Comparison of ENCODE assay signal across 8 cellular contexts in the genomic region with DNA sequence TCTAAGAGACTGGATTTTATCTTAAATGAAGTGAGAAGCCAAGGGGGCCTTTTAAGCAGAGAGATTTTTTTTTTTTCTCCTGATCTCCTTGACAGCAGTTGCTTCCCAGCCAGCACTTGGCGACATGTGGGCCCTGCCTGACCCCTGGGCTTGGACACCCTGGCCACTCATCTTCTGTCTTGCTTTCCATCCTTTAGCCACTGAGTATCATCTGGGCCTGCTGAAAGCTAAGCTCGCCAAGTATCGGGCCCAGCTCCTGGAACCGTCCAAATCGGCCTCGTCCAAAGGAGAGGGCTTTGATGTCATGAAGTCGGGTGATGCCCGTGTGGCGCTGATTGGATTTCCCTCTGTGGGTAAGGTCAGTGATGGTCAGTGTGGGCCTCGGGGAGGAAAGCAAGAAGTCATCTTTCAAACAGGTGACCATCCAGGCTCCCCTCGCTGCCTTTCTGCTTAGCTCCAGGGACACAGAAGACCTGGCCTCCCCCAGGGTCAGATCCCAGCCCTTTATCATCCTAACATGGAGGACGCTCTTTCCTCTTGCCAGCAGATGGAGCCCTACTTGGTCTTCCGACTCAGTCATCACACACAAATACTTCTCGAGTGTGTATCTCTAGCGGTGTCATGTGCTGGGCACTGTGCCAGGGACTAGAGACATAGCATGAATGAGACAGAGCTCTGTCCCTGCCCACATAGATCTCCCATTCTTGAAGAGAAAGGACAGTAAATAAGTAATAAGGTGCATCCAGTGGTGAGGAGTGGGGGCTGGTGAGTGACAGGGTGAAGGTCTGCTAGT. TPM values are rescaled to one million over a fixed set of nuclear protein-coding genes. Genes with fewer than 3 reads are reported as not detected.
DNase-seq lines count a peak whose midpoint lies in the region; ATAC-seq, FAIRE-seq and TF ChIP-seq lines count a peak whose summit lies in the region.

No MANE protein-coding gene starts in this region.

- TF ChIP-seq CTCF in H1 (IDR thresholded peaks at IDR 0.05; ENCODE audit: control extremely low read depth in 1 of 3, insufficient read depth in 1 of 3, low read depth in 1 of 3, low read length in 3 of 3) (peak; percentile 39 to 76 (median 55); a peak in 3 of 4 replicates), neural crest cell (conservative IDR thresholded peaks at IDR 0.05) (peak; percentile 51)

- ATAC-seq in GM21723 (IDR thresholded peaks at IDR 0.05; ENCODE audit: unreplicated experiment) = no peak

- H3K27me3 ChIP-seq in H1 (replicated peaks in 1 of 4; ENCODE audit: control insufficient read depth in 3 of 4, extremely low read depth in 1 of 4, insufficient read depth in 3 of 4, low read length in 3 of 4) = no peaks in the 10 kb centered on the region

- H2BK15ac ChIP-seq in H1 (ENCODE audit: low read length) = no peak overlapping the region

- H3K36me3 ChIP-seq in H1 (ENCODE audit: control insufficient read depth in 2 of 4, insufficient read depth in 4 of 4, low read length in 3 of 4) = peaks cover 9 to 40% (median 23%) of the 10 kb centered on the region in 4 experiments; a peak in 5 of 8 replicates

- H3K4me3 ChIP-seq in H1 (ENCODE audit: extremely low read depth in 1 of 4, insufficient read depth in 2 of 4, low read depth in 3 of 4, low read length in 4 of 4) = no peak overlapping the region

- no peaks in the 10 kb centered on the region for H3K27me3 Mint-ChIP-seq in activated CD4-positive, alpha-beta memory T cell treated with anti-CD3 and anti-CD28 coated beads for 36 hours
- no peaks in the 10 kb centered on the region for H3K27me3 Mint-ChIP-seq in activated CD4-positive, alpha-beta memory T cell treated with anti-CD3 and anti-CD28 coated beads, Interleukin-2, amount 10 ng/mL, durations not matched to agents 7 days and 5 days
- no peaks in the 10 kb centered on the region for H3K27me3 Mint-ChIP-seq in neural crest cell (ENCODE audit: low read depth)

- H3K14ac ChIP-seq in H1 (ENCODE audit: insufficient read length) = no peak overlapping the region

- no peak overlapping the region for H2BK20ac ChIP-seq in H1 (ENCODE audit: low read length)

- peaks cover 27% of the 10 kb centered on the region for H3K36me3 Mint-ChIP-seq in activated CD4-positive, alpha-beta memory T cell treated with anti-CD3 and anti-CD28 coated beads for 36 hours
- H3K36me3 Mint-ChIP-seq in activated CD4-positive, alpha-beta memory T cell treated with anti-CD3 and anti-CD28 coated beads, Interleukin-2, amount 10 ng/mL, durations not matched to agents 7 days and 5 days (ENCODE audit: low read depth) = peaks cover 39% of the 10 kb centered on the region
- H3K36me3 Mint-ChIP-seq in neural crest cell (ENCODE audit: low read depth) = peaks cover 6% of the 10 kb centered on the region

- H4K20me1 ChIP-seq in H1 (replicated peaks in 1 of 2; ENCODE audit: control insufficient read depth in 1 of 2, insufficient read depth in 2 of 2, low read length in 2 of 2) = peaks cover 2% of the 10 kb centered on the region in 2 experiments

- H3K9ac ChIP-seq in H1 (replicated peaks in 1 of 4; ENCODE audit: extremely low read depth in 1 of 4, low read depth in 3 of 4, low read length in 3 of 4) = no peak overlapping the region

- H3K4ac ChIP-seq in H1 (replicated peaks; ENCODE audit: insufficient read length, low read depth, low read length) = no peak overlapping the region

- TF ChIP-seq POLR2A in H1 (IDR thresholded peaks at IDR 0.05; ENCODE audit: control extremely low read depth in 1 of 2, low read depth in 2 of 2, low read length in 2 of 2) = no peak

- H3K23me2 ChIP-seq in H1 (ENCODE audit: low read depth, low read length) = 0 out of 2 replicates have a peak, but pooled peaks cover under 1% of the 10 kb centered on the region

- no peak overlapping the region for H3K4me3 Mint-ChIP-seq in activated CD4-positive, alpha-beta memory T cell treated with anti-CD3 and anti-CD28 coated beads for 36 hours
- H3K4me3 Mint-ChIP-seq in activated CD4-positive, alpha-beta memory T cell treated with anti-CD3 and anti-CD28 coated beads, Interleukin-2, amount 10 ng/mL, durations not matched to agents 7 days and 5 days = no peak overlapping the region
- no peak overlapping the region for H3K4me3 Mint-ChIP-seq in neural crest cell

- no peak overlapping the region for H3K23ac ChIP-seq in H1 (ENCODE audit: insufficient read length)

- peaks cover 20% of the 10 kb centered on the region for H3K4me1 Mint-ChIP-seq in activated CD4-positive, alpha-beta memory T cell treated with anti-CD3 and anti-CD28 coated beads for 36 hours (ENCODE audit: low read depth)
- H3K4me1 Mint-ChIP-seq in activated CD4-positive, alpha-beta memory T cell treated with anti-CD3 and anti-CD28 coated beads, Interleukin-2, amount 10 ng/mL, durations not matched to agents 7 days and 5 days = peaks cover 21% of the 10 kb centered on the region
- peaks cover 6% of the 10 kb centered on the region for H3K4me1 Mint-ChIP-seq in neural crest cell

- no peak overlapping the region for H3K18ac ChIP-seq in H1 (ENCODE audit: extremely low read depth, low read length)

- H2BK120ac ChIP-seq in H1 (replicated peaks; ENCODE audit: low read depth, low read length) = no peak overlapping the region

- H2AFZ ChIP-seq in H1 (ENCODE audit: low read length) = no peak overlapping the region

- no peak for TF ChIP-seq EP300 in H1 (IDR thresholded peaks at IDR 0.05; ENCODE audit: borderline replicate concordance in 1 of 2, low read depth in 2 of 2, low read length in 2 of 2)

- CTCF ChIA-PET in activated CD4-positive, alpha-beta memory T cell treated with anti-CD3 and anti-CD28 coated beads for 36 hours (lab: Charles Lee) = no interaction called here
- CTCF ChIA-PET in activated CD4-positive, alpha-beta memory T cell treated with anti-CD3 and anti-CD28 coated beads, Interleukin-2, amount 10 ng/mL, durations not matched to agents 7 days and 5 days (lab: Charles Lee) = interaction anchor here (0.9 kb wide), 1 partner anchor 44 kb away, joined by 3 read pairs; no protein-coding TSS in a partner anchor
- CTCF ChIA-PET in H1 (lab: Charles Lee; ENCODE audit: partially characterized antibody) = interaction anchor here (0.6 to 2.1 kb wide), 14 partner anchors 10 to 99 kb away, joined by 3 to 18 read pairs (median 4); no protein-coding TSS in a partner anchor

- H3K27ac ChIP-seq in H1 (ENCODE audit: low read depth, low read length) = no peak overlapping the region

- no peak overlapping the region for H2BK5ac ChIP-seq in H1 (ENCODE audit: low read depth, low read length)

- H3K9me3 Mint-ChIP-seq in activated CD4-positive, alpha-beta memory T cell treated with anti-CD3 and anti-CD28 coated beads for 36 hours = no peaks in the 10 kb centered on the region
- H3K9me3 Mint-ChIP-seq in activated CD4-positive, alpha-beta memory T cell treated with anti-CD3 and anti-CD28 coated beads, Interleukin-2, amount 10 ng/mL, durations not matched to agents 7 days and 5 days = no peaks in the 10 kb centered on the region
- no peaks in the 10 kb centered on the region for H3K9me3 Mint-ChIP-seq in neural crest cell

- no peak overlapping the region for H4K5ac ChIP-seq in H1 (ENCODE audit: insufficient read length, low read depth, low read length)

- peaks cover under 1 to 3% (median 1%) of the 10 kb centered on the region in 4 experiments; a peak in 4 of 7 replicates for H3K4me1 ChIP-seq in H1 (replicated peaks in 1 of 4; ENCODE audit: control insufficient read depth in 3 of 4, insufficient read depth in 4 of 4, low read length in 3 of 4)

- no peak overlapping the region for H2AK5ac ChIP-seq in H1 (ENCODE audit: low read depth, low read length)

- H3K79me2 ChIP-seq in H1 (ENCODE audit: control insufficient read depth in 1 of 2, insufficient read depth in 2 of 2, low read length in 2 of 2) = peaks cover under 1 to 10% of the 10 kb centered on the region in 2 experiments; a peak in 3 of 4 replicates

- DNase-seq in activated CD4-positive, alpha-beta memory T cell treated with anti-CD3 and anti-CD28 coated beads for 36 hours = peak; percentile 47
- DNase-seq in activated CD4-positive, alpha-beta memory T cell treated with anti-CD3 and anti-CD28 coated beads, Interleukin-2, amount 10 ng/mL, durations not matched to agents 7 days and 5 days = no peak
- DNase-seq in NCI-H2171 (lab: John Stamatoyannopoulos, UW) (peak; percentile 28), H1 (ENCODE audit: low read depth in 1 of 2, low spot score in 2 of 2) (no peak), neural crest cell (ENCODE audit: low read depth, low spot score) (no peak), SK-N-DZ (ENCODE audit: low spot score) (no peak)
- no peak for DNase-seq in effector CD8-positive, alpha-beta T cell (lab: John Stamatoyannopoulos, UW)

- H4K91ac ChIP-seq in H1 (replicated peaks; ENCODE audit: insufficient read length, low read length) = no peak overlapping the region

- no peak overlapping the region; the same call in 1 of the 2 replicates for H4K8ac ChIP-seq in H1 (ENCODE audit: extremely low read depth, insufficient read depth, low read length)

- H3K9me3 ChIP-seq in H1 (ENCODE audit: insufficient read depth in 2 of 2, low read depth in 1 of 2, low read length in 1 of 2) = no peaks in the 10 kb centered on the region

- peak in 1 of 2 experiments; percentile 45; a peak in 2 of 4 replicates for TF ChIP-seq RAD21 in H1 (IDR thresholded peaks at IDR 0.05 in 1 of 2, conservative IDR thresholded peaks at IDR 0.05 in 1 of 2; ENCODE audit: low read depth in 2 of 2, low read length in 2 of 2)

- POLR2A ChIA-PET in activated CD4-positive, alpha-beta memory T cell treated with anti-CD3 and anti-CD28 coated beads for 36 hours (lab: Charles Lee) = no interaction called here
- POLR2A ChIA-PET in activated CD4-positive, alpha-beta memory T cell treated with anti-CD3 and anti-CD28 coated beads, Interleukin-2, amount 10 ng/mL, durations not matched to agents 7 days and 5 days (lab: Charles Lee) = no interaction called here
- POLR2A ChIA-PET in H1 (lab: Charles Lee; ENCODE audit: partially characterized antibody) = interaction anchor here (0.9 to 1.5 kb wide), 6 partner anchors 9 to 92 kb away, joined by 3 to 5 read pairs (median 4); no protein-coding TSS in a partner anchor

- no peak overlapping the region for H3K27ac Mint-ChIP-seq in activated CD4-positive, alpha-beta memory T cell treated with anti-CD3 and anti-CD28 coated beads for 36 hours
- H3K27ac Mint-ChIP-seq in activated CD4-positive, alpha-beta memory T cell treated with anti-CD3 and anti-CD28 coated beads, Interleukin-2, amount 10 ng/mL, durations not matched to agents 7 days and 5 days = no peak overlapping the region
- no peak overlapping the region for H3K27ac Mint-ChIP-seq in neural crest cell (ENCODE audit: unreplicated experiment)

- no peak overlapping the region for H2BK12ac ChIP-seq in H1 (ENCODE audit: low read depth, low read length)

- H3K4me2 ChIP-seq in H1 (ENCODE audit: insufficient read depth in 1 of 2, low read depth in 2 of 2, low read length in 2 of 2) = no peak overlapping the region

- H3K79me1 ChIP-seq in H1 (ENCODE audit: low read depth, low read length) = peaks cover 3% of the 10 kb centered on the region

- intact Hi-C loops in activated CD4-positive, alpha-beta memory T cell treated with anti-CD3 and anti-CD28 coated beads for 36 hours (cut with micrococcal nuclease) = no loop called here

- H3K56ac ChIP-seq in H1 (replicated peaks; ENCODE audit: insufficient read length, low read depth, low read length) = no peak overlapping the region

- 93% methylated on average over 15 of the region's 15 CpGs; no CpG with 5 or more reads in 1 of the 2 experiments for whole genome bisulfite sequencing in H1 (ENCODE audit: extremely low coverage in 1 of 2, insufficient coverage in 1 of 2, insufficient read length in 1 of 2, insufficient replicate concordance in 2 of 2, low coverage in 1 of 2, low lambda C conversion rate in 2 of 2, missing lambda C conversion rate in 1 of 2), 2 experiments

- no peak for FAIRE-seq in H1 (lab: Jason Lieb, UNC)

RNA-seq across cellular contexts. Expression of gene DRG2, which starts 6.1 kb away (rescaled TPM):
- 10 to 100 TPM; 37.7 to 39.3 TPM for total RNA-seq in activated CD4-positive, alpha-beta memory T cell treated with anti-CD3 and anti-CD28 coated beads for 36 hours
- total RNA-seq in activated CD4-positive, alpha-beta memory T cell treated with anti-CD3 and anti-CD28 coated beads, Interleukin-2, amount 10 ng/mL, durations not matched to agents 7 days and 5 days = 10 to 100 TPM; 46.3 to 46.5 TPM
- total RNA-seq in H1 (2021; fragmentation: NEBNext Ultra II Directional; extraction: Animal tissue kit (Norgen Biotek cat#: 25700)) = 44.6 and 50.1 TPM in 2 replicates
- polyA plus RNA-seq in H1 (2011; rRNA removed) = 47.8 and 57.5 TPM in 2 replicates
- 53.2 TPM for polyA plus RNA-seq in H1 (2011; cell fraction: cytosol; rRNA removed)
- 84.6 TPM for polyA plus RNA-seq in H1 (2011; cell fraction: nucleus; rRNA removed)
- polyA plus RNA-seq in H1 (2012, experiment 1 of 2) = 45.5 to 54.2 TPM (median 52.2 TPM) in 4 replicates
- polyA plus RNA-seq in H1 (2012, experiment 2 of 2) = 67.7 TPM
- 29.2 TPM for polyA plus RNA-seq in H1 (2013, experiment 1 of 2)
- polyA plus RNA-seq in H1 (2013, experiment 2 of 2) = 27.1 TPM
- 45.4 and 60.9 TPM in 2 replicates for polyA minus RNA-seq in H1 (2011; rRNA and poly(A)+ RNA removed)
- polyA minus RNA-seq in H1 (2011; cell fraction: cytosol; rRNA and poly(A)+ RNA removed) = 29.4 TPM
- polyA minus RNA-seq in H1 (2011; cell fraction: nucleus; rRNA and poly(A)+ RNA removed) = 70.4 TPM
- 40.3 and 41.5 TPM in 2 replicates for total RNA-seq in neural crest cell
- 81.0 and 85.6 TPM in 2 replicates for polyA plus RNA-seq in SK-N-DZ (2014; cell fraction: cytosol; rRNA removed)
- 173 and 206 TPM in 2 replicates for polyA plus RNA-seq in SK-N-DZ (2014; cell fraction: nucleus; rRNA removed)

RNA-seq across cellular contexts. Expression of gene MYO15A, which starts 14.7 kb away (rescaled TPM):
- total RNA-seq in activated CD4-positive, alpha-beta memory T cell treated with anti-CD3 and anti-CD28 coated beads for 36 hours = 1 to 10 TPM in 1 of 2 experiments, under 1 TPM in 1; 0.78 to 1.3 TPM
- total RNA-seq in activated CD4-positive, alpha-beta memory T cell treated with anti-CD3 and anti-CD28 coated beads, Interleukin-2, amount 10 ng/mL, durations not matched to agents 7 days and 5 days = under 1 TPM; 0.30 to 0.60 TPM
- 1.5 and 1.6 TPM in 2 replicates for total RNA-seq in H1 (2021; fragmentation: NEBNext Ultra II Directional; extraction: Animal tissue kit (Norgen Biotek cat#: 25700))
- 4.2 and 5.5 TPM in 2 replicates for polyA plus RNA-seq in H1 (2011; rRNA removed)
- 5.4 TPM for polyA plus RNA-seq in H1 (2011; cell fraction: cytosol; rRNA removed)
- 22.4 TPM for polyA plus RNA-seq in H1 (2011; cell fraction: nucleus; rRNA removed)
- polyA plus RNA-seq in H1 (2012, experiment 1 of 2) = 2.0 to 4.0 TPM (median 3.2 TPM) in 4 replicates
- 1.1 TPM for polyA plus RNA-seq in H1 (2012, experiment 2 of 2)
- polyA plus RNA-seq in H1 (2013, experiment 1 of 2) = 1.2 TPM
- polyA plus RNA-seq in H1 (2013, experiment 2 of 2) = 0.94 TPM
- polyA minus RNA-seq in H1 (2011; rRNA and poly(A)+ RNA removed) = 1.7 and 3.2 TPM in 2 replicates
- 1.7 TPM for polyA minus RNA-seq in H1 (2011; cell fraction: cytosol; rRNA and poly(A)+ RNA removed)
- 7.4 TPM for polyA minus RNA-seq in H1 (2011; cell fraction: nucleus; rRNA and poly(A)+ RNA removed)
- total RNA-seq in neural crest cell = 1.3 and 1.6 TPM in 2 replicates
- polyA plus RNA-seq in SK-N-DZ (2014; cell fraction: cytosol; rRNA removed) = 0.29 TPM in 1 of 2 replicates, not detected in the other
- polyA plus RNA-seq in SK-N-DZ (2014; cell fraction: nucleus; rRNA removed) = 1.1 and 1.8 TPM in 2 replicates

RNA-seq across cellular contexts. Expression of gene GID4, which starts 54.6 kb away (rescaled TPM):
- total RNA-seq in activated CD4-positive, alpha-beta memory T cell treated with anti-CD3 and anti-CD28 coated beads for 36 hours = 1 to 10 TPM; 6.1 to 6.2 TPM
- 10 to 100 TPM in 1 of 2 experiments, 1 to 10 TPM in 1; 9.3 to 10.2 TPM for total RNA-seq in activated CD4-positive, alpha-beta memory T cell treated with anti-CD3 and anti-CD28 coated beads, Interleukin-2, amount 10 ng/mL, durations not matched to agents 7 days and 5 days
- total RNA-seq in H1 (2021; fragmentation: NEBNext Ultra II Directional; extraction: Animal tissue kit (Norgen Biotek cat#: 25700)) = 15.0 and 15.2 TPM in 2 replicates
- polyA plus RNA-seq in H1 (2011; rRNA removed) = 5.4 and 5.6 TPM in 2 replicates
- polyA plus RNA-seq in H1 (2011; cell fraction: cytosol; rRNA removed) = 6.2 TPM
- polyA plus RNA-seq in H1 (2011; cell fraction: nucleus; rRNA removed) = 6.3 TPM
- 7.2 to 9.3 TPM (median 8.4 TPM) in 4 replicates for polyA plus RNA-seq in H1 (2012, experiment 1 of 2)
- 4.6 TPM for polyA plus RNA-seq in H1 (2012, experiment 2 of 2)
- polyA plus RNA-seq in H1 (2013, experiment 1 of 2) = 5.7 TPM
- 6.2 TPM for polyA plus RNA-seq in H1 (2013, experiment 2 of 2)
- 15.1 and 24.7 TPM in 2 replicates for polyA minus RNA-seq in H1 (2011; rRNA and poly(A)+ RNA removed)
- 9.4 TPM for polyA minus RNA-seq in H1 (2011; cell fraction: cytosol; rRNA and poly(A)+ RNA removed)
- 13.3 TPM for polyA minus RNA-seq in H1 (2011; cell fraction: nucleus; rRNA and poly(A)+ RNA removed)
- 11.8 and 12.2 TPM in 2 replicates for total RNA-seq in neural crest cell
- 8.2 and 8.6 TPM in 2 replicates for polyA plus RNA-seq in SK-N-DZ (2014; cell fraction: cytosol; rRNA removed)
- polyA plus RNA-seq in SK-N-DZ (2014; cell fraction: nucleus; rRNA removed) = 5.6 and 8.3 TPM in 2 replicates

RNA-seq across cellular contexts. Expression of gene ATPAF2, which starts 54.8 kb away (rescaled TPM):
- total RNA-seq in activated CD4-positive, alpha-beta memory T cell treated with anti-CD3 and anti-CD28 coated beads for 36 hours = 10 to 100 TPM; 27.5 to 30.0 TPM
- total RNA-seq in activated CD4-positive, alpha-beta memory T cell treated with anti-CD3 and anti-CD28 coated beads, Interleukin-2, amount 10 ng/mL, durations not matched to agents 7 days and 5 days = 10 to 100 TPM; 22.1 to 22.3 TPM
- 22.9 and 23.3 TPM in 2 replicates for total RNA-seq in H1 (2021; fragmentation: NEBNext Ultra II Directional; extraction: Animal tissue kit (Norgen Biotek cat#: 25700))
- 19.6 and 28.3 TPM in 2 replicates for polyA plus RNA-seq in H1 (2011; rRNA removed)
- polyA plus RNA-seq in H1 (2011; cell fraction: cytosol; rRNA removed) = 19.4 TPM
- 37.4 TPM for polyA plus RNA-seq in H1 (2011; cell fraction: nucleus; rRNA removed)
- polyA plus RNA-seq in H1 (2012, experiment 1 of 2) = 11.7 to 18.7 TPM (median 17.3 TPM) in 4 replicates
- polyA plus RNA-seq in H1 (2012, experiment 2 of 2) = 40.0 TPM
- polyA plus RNA-seq in H1 (2013, experiment 1 of 2) = 13.9 TPM
- polyA plus RNA-seq in H1 (2013, experiment 2 of 2) = 14.8 TPM
- polyA minus RNA-seq in H1 (2011; rRNA and poly(A)+ RNA removed) = 19.0 and 20.4 TPM in 2 replicates
- 14.2 TPM for polyA minus RNA-seq in H1 (2011; cell fraction: cytosol; rRNA and poly(A)+ RNA removed)
- 18.3 TPM for polyA minus RNA-seq in H1 (2011; cell fraction: nucleus; rRNA and poly(A)+ RNA removed)
- 20.3 and 23.1 TPM in 2 replicates for total RNA-seq in neural crest cell
- 28.4 and 44.3 TPM in 2 replicates for polyA plus RNA-seq in SK-N-DZ (2014; cell fraction: cytosol; rRNA removed)
- 40.9 and 53.7 TPM in 2 replicates for polyA plus RNA-seq in SK-N-DZ (2014; cell fraction: nucleus; rRNA removed)

Comparison
In these comparisons a context has a peak if more than half of its experiments do, and no peak if none do; other contexts are left out.
1. DNase-seq: peak in activated CD4-positive, alpha-beta memory T cell treated with anti-CD3 and anti-CD28 coated beads for 36 hours (single experiment) and NCI-H2171 (single experiment); none in activated CD4-positive, alpha-beta memory T cell treated with anti-CD3 and anti-CD28 coated beads, Interleukin-2, amount 10 ng/mL, durations not matched to agents 7 days and 5 days (single experiment), H1 (0 of 2), neural crest cell (single experiment), SK-N-DZ (single experiment) and effector CD8-positive, alpha-beta T cell (single experiment).